8 cellular contexts compared by ENCODE assay signal in genomic region chr6:13924146-13924948, GRCh38. TPM values are rescaled to one million over a fixed set of nuclear protein-coding genes. Genes with fewer than 3 reads are reported as not detected.
DNase-seq lines count a peak whose midpoint lies in the region; ATAC-seq lines count a peak whose summit lies in the region.

No MANE protein-coding gene starts in this region.

- peak; percentile 33 for ATAC-seq in activated naive CD8-positive, alpha-beta T cell treated with anti-CD3 and anti-CD28 coated beads, Interleukin-2, amount 10 ng/mL, durations not matched to agents 7 days and 5 days (ENCODE audit: low read depth)
- ATAC-seq in left cardiac atrium: peak; percentile 76 to 79
- no peak for ATAC-seq in HG03457 (IDR thresholded peaks at IDR 0.05; ENCODE audit: unreplicated experiment)
- no peak for ATAC-seq in GM21447 (IDR thresholded peaks at IDR 0.05; ENCODE audit: unreplicated experiment)

- peak; percentile 54 for DNase-seq in AG20443 (ENCODE audit: low spot score)
- peak; percentile 92 for DNase-seq in H7
- peak; percentile 49 for DNase-seq in NCI-H82 treated with DMSO at 0.1 percent for 48 hours (lab: John Stamatoyannopoulos, UW; ENCODE audit: unreplicated experiment)
- DNase-seq in activated naive CD8-positive, alpha-beta T cell treated with anti-CD3 and anti-CD28 coated beads, Interleukin-2, amount 10 ng/mL, durations not matched to agents 7 days and 5 days: no peak
- peak; percentile 50 for DNase-seq in left cardiac atrium
- DNase-seq in renal cortical epithelial cell (ENCODE audit: low read depth): peak; percentile 40

- POLR2A ChIA-PET in activated naive CD8-positive, alpha-beta T cell treated with anti-CD3 and anti-CD28 coated beads, Interleukin-2, amount 10 ng/mL, durations not matched to agents 7 days and 5 days (lab: Charles Lee): no interaction called here

- intact Hi-C loops in left cardiac atrium (cut with DNase I): no loop called here

- no peaks in the 10 kb centered on the region for H3K36me3 ChIP-seq in H7 (replicated peaks; ENCODE audit: control insufficient read depth, insufficient read depth, low read length)

- no peaks in the 10 kb centered on the region for H3K9me3 Mint-ChIP-seq in activated naive CD8-positive, alpha-beta T cell treated with anti-CD3 and anti-CD28 coated beads, Interleukin-2, amount 10 ng/mL, durations not matched to agents 7 days and 5 days

- peaks cover 83% of the 10 kb centered on the region for H3K27me3 Mint-ChIP-seq in activated naive CD8-positive, alpha-beta T cell treated with anti-CD3 and anti-CD28 coated beads, Interleukin-2, amount 10 ng/mL, durations not matched to agents 7 days and 5 days

- peak overlapping the region; percentile 83 for H3K4me3 Mint-ChIP-seq in activated naive CD8-positive, alpha-beta T cell treated with anti-CD3 and anti-CD28 coated beads, Interleukin-2, amount 10 ng/mL, durations not matched to agents 7 days and 5 days

- H3K27ac Mint-ChIP-seq in activated naive CD8-positive, alpha-beta T cell treated with anti-CD3 and anti-CD28 coated beads, Interleukin-2, amount 10 ng/mL, durations not matched to agents 7 days and 5 days: no peak overlapping the region

- peak overlapping the region; percentile 72 for H3K4me3 ChIP-seq in H7 (ENCODE audit: insufficient read depth, low read depth, low read length)

- H3K27me3 ChIP-seq in H7 (ENCODE audit: control insufficient read depth, insufficient read depth, low read length): peaks cover 14% of the 10 kb centered on the region

- no peaks in the 10 kb centered on the region for H3K36me3 Mint-ChIP-seq in activated naive CD8-positive, alpha-beta T cell treated with anti-CD3 and anti-CD28 coated beads, Interleukin-2, amount 10 ng/mL, durations not matched to agents 7 days and 5 days

- H3K4me1 Mint-ChIP-seq in activated naive CD8-positive, alpha-beta T cell treated with anti-CD3 and anti-CD28 coated beads, Interleukin-2, amount 10 ng/mL, durations not matched to agents 7 days and 5 days: peaks cover 12% of the 10 kb centered on the region

RNA-seq across cellular contexts. Expression of gene RNF182, which starts 0.4 kb away (rescaled TPM):
- total RNA-seq in H7 (2014; rRNA removed; shearing (Covaris generic)): 6.1 and 7.0 TPM in 2 replicates
- total RNA-seq in activated naive CD8-positive, alpha-beta T cell treated with anti-CD3 and anti-CD28 coated beads, Interleukin-2, amount 10 ng/mL, durations not matched to agents 7 days and 5 days: not detected
- total RNA-seq in left cardiac atrium: under 1 TPM; 0.21 to 0.81 TPM
- 10.8 and 17.7 TPM in 2 replicates for total RNA-seq in renal cortical epithelial cell

Comparison
In these comparisons a context has a peak if more than half of its experiments do, and no peak if none do; other contexts are left out.
1. ATAC-seq: peak in activated naive CD8-positive, alpha-beta T cell treated with anti-CD3 and anti-CD28 coated beads, Interleukin-2, amount 10 ng/mL, durations not matched to agents 7 days and 5 days (single experiment) and left cardiac atrium (2 of 2); none in HG03457 (single experiment) and GM21447 (single experiment).